9 cellular contexts compared by ENCODE assay signal in genomic region chr16:681746-682427, GRCh38. TPM values are rescaled to one million over a fixed set of nuclear protein-coding genes. Genes with fewer than 3 reads are reported as not detected.
A peak's percentile ranks its signal among the peaks of the same experiment; 100 is the strongest.
DNase-seq lines count a peak whose midpoint lies in the region; ATAC-seq, FAIRE-seq and TF ChIP-seq lines count a peak whose summit lies in the region.
"Had no signal": no experiment of that assay in that cellular context is flagged by ENCODE, and none has a peak within 500 bp of the region (broad histone marks: within the 10 kb centered on the region; RNA-seq: fewer than 3 reads in every experiment).

No MANE protein-coding gene starts in this region.

- POLR2A ChIA-PET in endothelial cell of umbilical vein (lab: Charles Lee), result no interaction called here

- TSS peak; percentile 43 for BruUV-seq in endothelial cell of umbilical vein (replicated peaks; lab: Mats Ljungman, UMichigan)

- H3K36me3 ChIP-seq in endothelial cell of umbilical vein (ENCODE audit: control insufficient read depth in 2 of 2, extremely low read depth in 1 of 2, insufficient read depth in 2 of 2, low read length in 2 of 2), result peaks cover 7 to 19% of the 10 kb centered on the region in 2 experiments
- peaks cover 0 to 29% of the 10 kb centered on the region in 2 donors for H3K36me3 ChIP-seq in gastrocnemius medialis

- intact Hi-C loops in endothelial cell of umbilical vein (cut with micrococcal nuclease), result no loop called here
- intact Hi-C loops in gastrocnemius medialis (cut with DNase I; ENCODE audit: low total_unique reads), result loop anchor here (10.0 kb wide), 1 partner anchor 623 kb away; the partner anchor contains the start of gene UBE2I

- no peaks in the 10 kb centered on the region for H4K20me1 ChIP-seq in endothelial cell of umbilical vein (replicated peaks; ENCODE audit: control insufficient read depth, extremely low read depth, insufficient read depth, low read length)

- peak; percentile 6 for DNase-seq in NCI-H748 (lab: John Stamatoyannopoulos, UW; ENCODE audit: unreplicated experiment)
- no peak for DNase-seq in NCI-H748 treated with DMSO at 0.1 percent for 48 hours (lab: John Stamatoyannopoulos, UW)
- DNase-seq in RKO (ENCODE audit: low spot score), result peak; percentile 74
- DNase-seq in endothelial cell of umbilical vein (ENCODE audit: low read depth, low spot score), result no peak
- DNase-seq in gastrocnemius medialis, result peak in 1 of 2 donors; percentile 36
- DNase-seq in D341Med (ENCODE audit: low spot score), result no peak
- no peak for DNase-seq in SHP77 treated with DMSO at 0.1 percent for 48 hours (lab: John Stamatoyannopoulos, UW)

- peaks cover 31% of the 10 kb centered on the region for H3K79me2 ChIP-seq in endothelial cell of umbilical vein (ENCODE audit: control insufficient read depth, insufficient read depth, low read length)

- H3K9me3 ChIP-seq in endothelial cell of umbilical vein (replicated peaks; ENCODE audit: control insufficient read depth, insufficient read depth, low read length) (no peaks in the 10 kb centered on the region), gastrocnemius medialis (no peaks in the 10 kb centered on the region)

- H3K27ac ChIP-seq in endothelial cell of umbilical vein (ENCODE audit: insufficient read depth, low read depth, low read length) (no peak overlapping the region), gastrocnemius medialis (peak overlapping the region; percentile 89 to 100 (median 98))

- TF ChIP-seq CTCF in endothelial cell of umbilical vein (IDR thresholded peaks at IDR 0.05; ENCODE audit: extremely low read depth in 1 of 2, insufficient read depth in 1 of 2, low read depth in 1 of 2, low read length in 2 of 2), result no peak
- no peak for TF ChIP-seq CTCF in gastrocnemius medialis (IDR thresholded peaks at IDR 0.05 in 4 of 5, conservative IDR thresholded peaks at IDR 0.05 in 1 of 5)

- TF ChIP-seq POLR2A in endothelial cell of umbilical vein (IDR thresholded peaks at IDR 0.05; ENCODE audit: low read depth, low read length) (no peak), gastrocnemius medialis (IDR thresholded peaks at IDR 0.05) (no peak)

- in situ Hi-C loops in gastrocnemius medialis (cut with MboI; ENCODE audit: low sequenced_read_pairs in 4 of 4), result no loop called here

- H3K4me2 ChIP-seq in endothelial cell of umbilical vein (ENCODE audit: insufficient read depth, low read length), result peak overlapping the region; percentile 66

- CTCF ChIA-PET in endothelial cell of umbilical vein (lab: Charles Lee), result interaction anchor here (0.8 to 1.8 kb wide), 4 partner anchors 15 to 289 kb away, joined by 3 to 5 read pairs (median 4); no protein-coding TSS in a partner anchor

- dilution Hi-C loops in endothelial cell of umbilical vein (cut with MboI; ENCODE audit: extremely low pct_ligation_motif_present, low sequenced_read_pairs), result no loop called here

- H2AFZ ChIP-seq in endothelial cell of umbilical vein (ENCODE audit: low read depth, low read length), result no peak overlapping the region

- H3K4me1 ChIP-seq in endothelial cell of umbilical vein (ENCODE audit: control insufficient read depth, extremely low read depth, insufficient read depth, low read length), result peaks cover 20% of the 10 kb centered on the region
- H3K4me1 ChIP-seq in gastrocnemius medialis, result peaks cover 27 to 49% of the 10 kb centered on the region in 2 donors

- no peak for FAIRE-seq in endothelial cell of umbilical vein (lab: Jason Lieb, UNC)
- FAIRE-seq: A204.1 had no signal

- no peak overlapping the region for H3K9ac ChIP-seq in endothelial cell of umbilical vein (replicated peaks; ENCODE audit: extremely low read depth, insufficient read depth, low read length)

- H3K9me1 ChIP-seq in endothelial cell of umbilical vein (replicated peaks; ENCODE audit: control insufficient read depth, extremely low read depth, insufficient read depth, low read length), result no peaks in the 10 kb centered on the region

- no peak overlapping the region for H3K4me3 ChIP-seq in endothelial cell of umbilical vein (replicated peaks in 1 of 3; ENCODE audit: insufficient read depth in 1 of 3, low read depth in 1 of 3, low read length in 3 of 3)
- peak overlapping the region in 3 of 4 donors; percentile 65 to 82 (median 76) for H3K4me3 ChIP-seq in gastrocnemius medialis

- H3K27me3 ChIP-seq in endothelial cell of umbilical vein (ENCODE audit: control insufficient read depth in 2 of 2, insufficient read depth in 2 of 2, low read length in 2 of 2), result no peaks in the 10 kb centered on the region
- H3K27me3 ChIP-seq in gastrocnemius medialis, result no peaks in the 10 kb centered on the region

- ATAC-seq in gastrocnemius medialis, result no peak
- ATAC-seq in HG03196 (IDR thresholded peaks at IDR 0.05; ENCODE audit: unreplicated experiment), result no peak

TF ChIP-seq in endothelial cell of umbilical vein, 7 proteins besides CTCF, POLR2A, EP300 and RAD21:
- no peak for TF ChIP-seq MYC (IDR thresholded peaks at IDR 0.05; ENCODE audit: low read depth, low read length)
- TF ChIP-seq EZH2 (IDR thresholded peaks at IDR 0.05; ENCODE audit: borderline replicate concordance, low read depth, low read length, severe bottlenecking), result no peak
- TF ChIP-seq MAX (IDR thresholded peaks at IDR 0.05; ENCODE audit: insufficient read depth, insufficient read length), result no peak
- no peak for TF ChIP-seq POLR2AphosphoS5 (IDR thresholded peaks at IDR 0.05; ENCODE audit: insufficient read depth, low read depth, low read length)
- TF ChIP-seq GATA2 (IDR thresholded peaks at IDR 0.05; ENCODE audit: insufficient read depth, insufficient read length, low read depth, low read length), result no peak
- no peak for TF ChIP-seq FOS (IDR thresholded peaks at IDR 0.05; ENCODE audit: borderline replicate concordance, insufficient read depth, low read length)
- no peak for TF ChIP-seq JUN (IDR thresholded peaks at IDR 0.05; ENCODE audit: borderline replicate concordance, insufficient read depth, insufficient read length, low read depth)

RNA-seq across cellular contexts. Expression of gene STUB1, which starts 1.7 kb away (rescaled TPM):
- 105 and 107 TPM in 2 replicates for total RNA-seq in endothelial cell of umbilical vein
- polyA plus RNA-seq in endothelial cell of umbilical vein, result 147 and 152 TPM in 2 replicates
- 109 and 119 TPM in 2 replicates for polyA plus RNA-seq in endothelial cell of umbilical vein (2011; cell fraction: cytosol; rRNA removed)
- 112 and 120 TPM in 2 replicates for polyA plus RNA-seq in endothelial cell of umbilical vein (2011; cell fraction: nucleus; rRNA removed)
- polyA plus RNA-seq in endothelial cell of umbilical vein (2012), result 86.9 and 118 TPM in 2 replicates
- 49.2 and 60.1 TPM in 2 replicates for polyA minus RNA-seq in endothelial cell of umbilical vein
- 29.9 TPM for polyA minus RNA-seq in endothelial cell of umbilical vein (2011; cell fraction: cytosol; rRNA and poly(A)+ RNA removed)
- 13.8 and 18.4 TPM in 2 replicates for polyA minus RNA-seq in endothelial cell of umbilical vein (2011; cell fraction: nucleus; rRNA and poly(A)+ RNA removed)
- total RNA-seq in gastrocnemius medialis, result 100 to 1,000 TPM; 144 to 229 (median 204) TPM

RNA-seq across cellular contexts. Expression of gene JMJD8, which starts 2.2 kb away (rescaled TPM):
- 53.4 and 55.1 TPM in 2 replicates for total RNA-seq in endothelial cell of umbilical vein
- 102 and 125 TPM in 2 replicates for polyA plus RNA-seq in endothelial cell of umbilical vein
- polyA plus RNA-seq in endothelial cell of umbilical vein (2011; cell fraction: cytosol; rRNA removed), result 71.3 and 81.4 TPM in 2 replicates
- 67.1 and 67.6 TPM in 2 replicates for polyA plus RNA-seq in endothelial cell of umbilical vein (2011; cell fraction: nucleus; rRNA removed)
- 43.1 and 49.7 TPM in 2 replicates for polyA plus RNA-seq in endothelial cell of umbilical vein (2012)
- 29.4 and 32.9 TPM in 2 replicates for polyA minus RNA-seq in endothelial cell of umbilical vein
- 23.2 TPM for polyA minus RNA-seq in endothelial cell of umbilical vein (2011; cell fraction: cytosol; rRNA and poly(A)+ RNA removed)
- 12.4 and 19.0 TPM in 2 replicates for polyA minus RNA-seq in endothelial cell of umbilical vein (2011; cell fraction: nucleus; rRNA and poly(A)+ RNA removed)
- total RNA-seq in gastrocnemius medialis, result 10 to 100 TPM; 22.8 to 81.8 (median 41.0) TPM

RNA-seq across cellular contexts. Expression of gene RHBDL1, which starts 6.4 kb away (rescaled TPM):
- total RNA-seq in endothelial cell of umbilical vein (1.8 TPM in 2 replicates), gastrocnemius medialis (under 1 TPM in 1 of 4 donors, not detected in 3; 0.31 TPM)
- 1.1 and 1.8 TPM in 2 replicates for polyA plus RNA-seq in endothelial cell of umbilical vein
- polyA plus RNA-seq in endothelial cell of umbilical vein (2011; cell fraction: cytosol; rRNA removed), result 0.11 and 0.12 TPM in 2 replicates
- 6.0 and 8.8 TPM in 2 replicates for polyA plus RNA-seq in endothelial cell of umbilical vein (2011; cell fraction: nucleus; rRNA removed)
- 0.74 and 2.0 TPM in 2 replicates for polyA plus RNA-seq in endothelial cell of umbilical vein (2012)
- polyA minus RNA-seq in endothelial cell of umbilical vein, result 0.15 and 0.19 TPM in 2 replicates
- 1.0 TPM for polyA minus RNA-seq in endothelial cell of umbilical vein (2011; cell fraction: cytosol; rRNA and poly(A)+ RNA removed)
- 0.91 and 2.2 TPM in 2 replicates for polyA minus RNA-seq in endothelial cell of umbilical vein (2011; cell fraction: nucleus; rRNA and poly(A)+ RNA removed)

RNA-seq across cellular contexts. Expression of gene WDR24, which starts 8.3 kb away (rescaled TPM):
- total RNA-seq in endothelial cell of umbilical vein, result 9.9 and 11.2 TPM in 2 replicates
- 9.9 and 14.1 TPM in 2 replicates for polyA plus RNA-seq in endothelial cell of umbilical vein
- polyA plus RNA-seq in endothelial cell of umbilical vein (2011; cell fraction: cytosol; rRNA removed), result 3.2 and 5.1 TPM in 2 replicates
- polyA plus RNA-seq in endothelial cell of umbilical vein (2011; cell fraction: nucleus; rRNA removed), result 15.8 and 15.9 TPM in 2 replicates
- polyA plus RNA-seq in endothelial cell of umbilical vein (2012), result 5.3 and 9.4 TPM in 2 replicates
- polyA minus RNA-seq in endothelial cell of umbilical vein, result 5.3 and 6.6 TPM in 2 replicates
- polyA minus RNA-seq in endothelial cell of umbilical vein (2011; cell fraction: cytosol; rRNA and poly(A)+ RNA removed), result 10.2 TPM
- polyA minus RNA-seq in endothelial cell of umbilical vein (2011; cell fraction: nucleus; rRNA and poly(A)+ RNA removed), result 5.1 and 9.5 TPM in 2 replicates
- total RNA-seq in gastrocnemius medialis, result 10 to 100 TPM; 11.0 to 19.5 (median 16.8) TPM

RNA-seq across cellular contexts. Expression of gene RHOT2, which starts 14.0 kb away (rescaled TPM):
- total RNA-seq in endothelial cell of umbilical vein (96.0 and 106 TPM in 2 replicates), gastrocnemius medialis (10 to 100 TPM; 20.9 to 41.6 (median 27.3) TPM)
- polyA plus RNA-seq in endothelial cell of umbilical vein, result 139 and 190 TPM in 2 replicates
- 50.4 and 72.9 TPM in 2 replicates for polyA plus RNA-seq in endothelial cell of umbilical vein (2011; cell fraction: cytosol; rRNA removed)
- 619 and 686 TPM in 2 replicates for polyA plus RNA-seq in endothelial cell of umbilical vein (2011; cell fraction: nucleus; rRNA removed)
- 65.9 and 88.5 TPM in 2 replicates for polyA plus RNA-seq in endothelial cell of umbilical vein (2012)
- polyA minus RNA-seq in endothelial cell of umbilical vein, result 41.9 and 43.1 TPM in 2 replicates
- 29.7 TPM for polyA minus RNA-seq in endothelial cell of umbilical vein (2011; cell fraction: cytosol; rRNA and poly(A)+ RNA removed)
- polyA minus RNA-seq in endothelial cell of umbilical vein (2011; cell fraction: nucleus; rRNA and poly(A)+ RNA removed), result 50.2 and 91.7 TPM in 2 replicates

Comparison
In these comparisons a context has a peak if more than half of its experiments do, and no peak if none do; other contexts are left out.
1. DNase-seq: peak in NCI-H748 (single experiment) and RKO (single experiment); none in NCI-H748 treated with DMSO at 0.1 percent for 48 hours (single experiment), endothelial cell of umbilical vein (single experiment), D341Med (single experiment) and SHP77 treated with DMSO at 0.1 percent for 48 hours (single experiment).
2. H3K4me3 ChIP-seq: peak in gastrocnemius medialis (3 of 4); none in endothelial cell of umbilical vein (0 of 3).